In the genomic region with DNA sequence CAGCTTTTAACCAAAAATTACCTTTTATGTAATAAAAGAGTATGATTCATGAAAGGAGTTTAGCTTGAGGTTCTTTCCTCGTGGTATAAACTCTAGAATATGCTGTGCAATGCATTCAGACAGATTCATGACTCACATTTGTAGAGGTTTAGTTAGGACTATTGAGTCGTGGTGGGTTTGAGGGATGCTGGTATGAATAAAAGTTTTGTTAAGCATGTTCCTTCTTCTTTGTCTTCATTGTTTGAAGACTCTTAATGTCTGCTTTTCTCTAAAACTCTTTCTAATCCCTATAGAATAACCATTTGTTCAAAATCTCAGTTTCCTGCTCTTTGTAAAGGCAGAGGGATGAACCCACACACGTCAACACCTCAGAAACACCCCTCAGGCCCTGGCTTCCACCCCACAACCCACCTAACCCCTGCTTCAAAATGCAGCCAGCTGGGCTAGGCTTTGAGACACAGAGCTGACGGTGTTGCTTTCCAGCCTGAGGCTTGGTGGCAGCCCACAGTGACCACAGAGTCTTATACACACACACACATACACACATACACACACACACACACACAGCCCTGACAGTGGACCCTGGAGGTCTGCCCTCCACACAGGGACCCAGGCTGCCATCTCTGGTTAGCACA, we compare ENCODE assay signal across 19 cellular contexts.
DNase-seq lines count a peak whose midpoint lies in the region; ATAC-seq, FAIRE-seq and TF ChIP-seq lines count a peak whose summit lies in the region.
"Had no signal": no experiment of that assay in that cellular context is flagged by ENCODE, and none has a peak within 500 bp of the region (broad histone marks: within the 10 kb centered on the region; RNA-seq: fewer than 3 reads in every experiment).

No MANE protein-coding gene starts in this region.

- no peaks in the 10 kb centered on the region for H3K27me3 ChIP-seq in astrocyte (ENCODE audit: insufficient read depth, low read length)
- H3K27me3 ChIP-seq: BLaER1 treated with 17β-estradiol and CSF1 and Interleukin-3, amounts not matched to agents 10 nM and 100 nM had no signal

- no peak overlapping the region for H2AFZ ChIP-seq in astrocyte (ENCODE audit: low read depth, low read length)

- H3K4me1 Mint-ChIP-seq in astrocyte (ENCODE audit: low read depth, unreplicated experiment) (peaks cover 17% of the 10 kb centered on the region), neural crest cell (peaks cover 20% of the 10 kb centered on the region)
- no peaks in the 10 kb centered on the region for H3K4me1 Mint-ChIP-seq in effector memory CD8-positive, alpha-beta T cell (ENCODE audit: low read depth in 2 of 2)
- H3K4me1 Mint-ChIP-seq: B cell had no signal

- DNase-seq in H4 (ENCODE audit: low spot score): peak; percentile 50
- no peak for DNase-seq in astrocyte (ENCODE audit: low read depth)
- DNase-seq in neural crest cell (ENCODE audit: low read depth, low spot score): no peak
- DNase-seq in effector memory CD8-positive, alpha-beta T cell: no peak
- DNase-seq in cortex of kidney (lab: John Stamatoyannopoulos, UW): no peak
- no peak for DNase-seq in NCI-H748 (lab: John Stamatoyannopoulos, UW; ENCODE audit: unreplicated experiment)
- DNase-seq: Calu3; CD8-positive, alpha-beta T cell; DMS79 treated with DMSO at 0.1 percent for 48 hours; EL; HFFc6; IMR-90 had no signal

- no peak for FAIRE-seq in astrocyte (lab: Jason Lieb, UNC)
- FAIRE-seq: GM12878, GM19239, H1, HTR-8/SVneo had no signal

- H3K4me2 ChIP-seq in astrocyte (ENCODE audit: low read length): no peak overlapping the region
- H3K4me2 ChIP-seq: BLaER1 treated with 17β-estradiol and CSF1 and Interleukin-3, amounts not matched to agents 10 nM and 100 nM had no signal

- peaks cover 4% of the 10 kb centered on the region for H3K9me3 Mint-ChIP-seq in astrocyte (ENCODE audit: unreplicated experiment)
- peaks cover 12% of the 10 kb centered on the region for H3K9me3 Mint-ChIP-seq in neural crest cell
- peaks cover 15 to 24% of the 10 kb centered on the region in 2 donors for H3K9me3 Mint-ChIP-seq in effector memory CD8-positive, alpha-beta T cell

- no peak overlapping the region for H3K4me3 ChIP-seq in astrocyte (ENCODE audit: insufficient read depth, low read depth, low read length)
- H3K4me3 ChIP-seq: BLaER1 treated with 17β-estradiol and CSF1 and Interleukin-3, amounts not matched to agents 10 nM and 100 nM; GM12878 had no signal

- no peaks in the 10 kb centered on the region for H3K4me1 ChIP-seq in astrocyte (ENCODE audit: insufficient read depth, low read length)

- H3K27ac ChIP-seq in astrocyte (ENCODE audit: low read depth, low read length): no peak overlapping the region
- H3K27ac ChIP-seq: BLaER1 treated with 17β-estradiol and CSF1 and Interleukin-3, amounts not matched to agents 10 nM and 100 nM had no signal

- H3K27me3 Mint-ChIP-seq in astrocyte (ENCODE audit: low read depth, unreplicated experiment): peaks cover 19% of the 10 kb centered on the region
- peaks cover 2% of the 10 kb centered on the region for H3K27me3 Mint-ChIP-seq in neural crest cell (ENCODE audit: low read depth)
- no peaks in the 10 kb centered on the region for H3K27me3 Mint-ChIP-seq in effector memory CD8-positive, alpha-beta T cell
- H3K27me3 Mint-ChIP-seq: B cell had no signal

- TF ChIP-seq CTCF in astrocyte (IDR thresholded peaks at IDR 0.05; ENCODE audit: insufficient read depth, low read depth, low read length) (no peak), neural crest cell (conservative IDR thresholded peaks at IDR 0.05) (no peak)

- H4K20me1 ChIP-seq in astrocyte (ENCODE audit: insufficient read depth, low read length): no peaks in the 10 kb centered on the region
- H4K20me1 ChIP-seq: BLaER1 treated with 17β-estradiol and CSF1 and Interleukin-3, amounts not matched to agents 10 nM and 100 nM had no signal

- H3K79me2 ChIP-seq in astrocyte (ENCODE audit: insufficient read depth, low read length): no peaks in the 10 kb centered on the region

- H3K9me3 ChIP-seq in astrocyte (ENCODE audit: insufficient read depth, low read depth, low read length): peaks cover 4% of the 10 kb centered on the region

- no peak for ATAC-seq in effector memory CD8-positive, alpha-beta T cell (replicated peaks)
- ATAC-seq: CD8-positive, alpha-beta T cell; GM12878; HCT116 had no signal

- no peaks in the 10 kb centered on the region for H3K36me3 Mint-ChIP-seq in astrocyte (ENCODE audit: low read depth, unreplicated experiment)
- peaks cover 3% of the 10 kb centered on the region for H3K36me3 Mint-ChIP-seq in neural crest cell (ENCODE audit: low read depth)
- H3K36me3 Mint-ChIP-seq in effector memory CD8-positive, alpha-beta T cell (ENCODE audit: insufficient read depth): no peaks in the 10 kb centered on the region
- H3K36me3 Mint-ChIP-seq: CD8-positive, alpha-beta T cell had no signal

- no peak overlapping the region for H3K9ac ChIP-seq in astrocyte (ENCODE audit: low read length)
- H3K9ac ChIP-seq: BLaER1 treated with 17β-estradiol and CSF1 and Interleukin-3, amounts not matched to agents 10 nM and 100 nM had no signal

- H3K36me3 ChIP-seq in astrocyte (ENCODE audit: insufficient read depth, low read length): no peaks in the 10 kb centered on the region
- H3K36me3 ChIP-seq: BLaER1 treated with 17β-estradiol and CSF1 and Interleukin-3, amounts not matched to agents 10 nM and 100 nM had no signal

- peak overlapping the region; percentile 77 for H3K27ac Mint-ChIP-seq in astrocyte (ENCODE audit: unreplicated experiment)
- peak overlapping the region; percentile 51 for H3K27ac Mint-ChIP-seq in neural crest cell (ENCODE audit: unreplicated experiment)
- H3K27ac Mint-ChIP-seq in effector memory CD8-positive, alpha-beta T cell: no peak overlapping the region
- H3K27ac Mint-ChIP-seq: B cell; CD8-positive, alpha-beta T cell; HFFc6 had no signal

- no peak overlapping the region for H3K4me3 Mint-ChIP-seq in astrocyte (ENCODE audit: unreplicated experiment)
- no peak overlapping the region for H3K4me3 Mint-ChIP-seq in neural crest cell
- no peak overlapping the region for H3K4me3 Mint-ChIP-seq in effector memory CD8-positive, alpha-beta T cell
- H3K4me3 Mint-ChIP-seq: B cell; CD8-positive, alpha-beta T cell; HFFc6 had no signal

Comparison
In these comparisons a context has a peak if more than half of its experiments do, and no peak if none do; other contexts are left out.
1. H3K27ac Mint-ChIP-seq: peak in astrocyte (single experiment) and neural crest cell (single experiment); none in effector memory CD8-positive, alpha-beta T cell (0 of 2).